Comparison of ENCODE assay signal across 8 cellular contexts in the genomic region with DNA sequence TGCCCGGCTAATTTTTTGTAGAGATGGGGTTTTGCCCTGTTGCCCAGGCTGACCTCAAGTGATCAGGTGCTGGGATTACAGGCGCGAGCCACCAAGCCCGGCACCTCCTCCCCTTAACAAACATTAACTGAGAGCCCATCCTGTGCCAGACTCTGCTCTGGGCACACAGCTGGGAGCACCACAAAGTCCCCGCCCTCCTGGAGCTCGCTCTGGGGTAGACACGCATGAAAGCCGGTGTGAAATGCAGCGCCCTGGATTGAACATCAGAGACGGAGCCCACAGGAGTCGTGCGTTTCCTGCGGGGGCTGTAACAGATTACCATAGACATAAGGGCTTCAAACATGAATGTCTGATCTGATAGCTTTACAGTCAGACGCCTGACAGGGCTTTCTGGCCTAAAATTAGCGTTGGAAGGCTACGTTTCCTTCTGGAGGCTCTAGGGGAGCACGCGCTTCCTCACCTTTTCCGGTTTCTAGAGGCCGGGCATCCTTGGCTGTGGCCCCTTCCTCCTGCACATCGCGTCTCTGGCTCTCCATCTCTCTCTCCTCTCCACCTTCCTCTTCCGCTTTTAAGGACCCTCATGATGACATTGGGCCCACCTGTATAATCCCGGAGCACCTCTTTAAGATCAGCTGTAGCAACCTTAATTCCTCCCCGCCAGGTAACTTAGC. TPM values are rescaled to one million over a fixed set of nuclear protein-coding genes. Genes with fewer than 3 reads are reported as not detected.
DNase-seq lines count a peak whose midpoint lies in the region; ATAC-seq and TF ChIP-seq lines count a peak whose summit lies in the region.

No MANE protein-coding gene starts in this region.

- 82% methylated on average over 13 of the region's 25 CpGs for WGBS in SK-N-SH (ENCODE audit: low lambda C conversion rate)

- no peak overlapping the region for H3K4me2 ChIP-seq in SK-N-SH

- peak overlapping the region; percentile 51 to 95 (median 85) for H3K27ac Mint-ChIP-seq in naive B cell

- no peaks in the 10 kb centered on the region for H3K9me2 ChIP-seq in SK-N-SH

- no peaks in the 10 kb centered on the region for H3K27me3 Mint-ChIP-seq in naive B cell

- H4K20me1 ChIP-seq in SK-N-SH (ENCODE audit: insufficient read depth) = no peaks in the 10 kb centered on the region

- H3K36me3 ChIP-seq in HEK293 (ENCODE audit: control insufficient read depth in 2 of 2, insufficient read depth in 1 of 2, low read length in 2 of 2) (no peaks in the 10 kb centered on the region), SK-N-SH (replicated peaks in 1 of 2; ENCODE audit: control insufficient read depth in 1 of 2, insufficient read depth in 2 of 2, low read length in 1 of 2) (no peaks in the 10 kb centered on the region)

- TF ChIP-seq CTCF in HEK293 (tag by site-specific recombination; IDR thresholded peaks at IDR 0.05) = no peak
- no peak for TF ChIP-seq CTCF in SK-N-SH (IDR thresholded peaks at IDR 0.05)

- no peaks in the 10 kb centered on the region for H3K4me1 ChIP-seq in HEK293 (ENCODE audit: control insufficient read depth, insufficient read depth, low read length)
- no peaks in the 10 kb centered on the region for H3K4me1 ChIP-seq in SK-N-SH (ENCODE audit: control insufficient read depth in 1 of 2, insufficient read depth in 2 of 2, low read depth in 1 of 2, low read length in 1 of 2)

- no peaks in the 10 kb centered on the region for H3K27me3 ChIP-seq in SK-N-SH (ENCODE audit: insufficient read depth)

- H3K4me3 ChIP-seq in HEK293 (ENCODE audit: low read depth, low read length) (no peak overlapping the region), SK-N-SH (ENCODE audit: low read depth in 2 of 2, low read length in 1 of 2) (no peak overlapping the region)

- no peak overlapping the region for H3K9ac ChIP-seq in SK-N-SH

- H3F3A ChIP-seq in SK-N-SH (replicated peaks; ENCODE audit: insufficient read depth) = peaks cover 4% of the 10 kb centered on the region

- DNase-seq in ACHN = peak; percentile 83
- DNase-seq in caudate nucleus (lab: John Stamatoyannopoulos, UW) = peak in 1 of 61 donors; percentile 29
- no peak for DNase-seq in naive B cell
- DNase-seq in NCI-H1436 treated with DMSO at 0.1 percent for 48 hours (lab: John Stamatoyannopoulos, UW) = no peak
- DNase-seq in NCI-H2171 treated with DMSO at 0.1 percent for 48 hours (lab: John Stamatoyannopoulos, UW) = no peak
- no peak for DNase-seq in SK-N-SH

- H3K9me3 ChIP-seq in HEK293 (ENCODE audit: control insufficient read depth, insufficient read depth, low read depth, low read length) (no peaks in the 10 kb centered on the region), SK-N-SH (no peaks in the 10 kb centered on the region)

- H3K27ac ChIP-seq in HEK293 (ENCODE audit: extremely low read depth, low read depth, low read length) (no peak overlapping the region), caudate nucleus (ENCODE audit: low read depth, low read length) (peak overlapping the region; percentile 93), SK-N-SH (ENCODE audit: low read depth in 2 of 2, low read length in 1 of 2) (no peak overlapping the region)

- ATAC-seq in naive B cell (ENCODE audit: low read depth in 2 of 2) (no peak), HG03045 (IDR thresholded peaks at IDR 0.05; ENCODE audit: unreplicated experiment) (no peak)

- no peaks in the 10 kb centered on the region for H3K36me3 Mint-ChIP-seq in naive B cell

- H3K79me2 ChIP-seq in SK-N-SH (ENCODE audit: insufficient read depth) = no peaks in the 10 kb centered on the region

- no peak for TF ChIP-seq RAD21 in SK-N-SH (IDR thresholded peaks at IDR 0.05; ENCODE audit: low read length)

- in situ Hi-C loops in ACHN (cut with HindIII; ENCODE audit: low pct_ligation_motif_present, low pct_unique_long_range_greater_than_20kb, low sequenced_read_pairs) = no loop called here

- H2AFZ ChIP-seq in SK-N-SH (ENCODE audit: low read depth) = no peak overlapping the region

- peaks cover 33 to 53% (median 39%) of the 10 kb centered on the region in 3 donors for H3K4me1 Mint-ChIP-seq in naive B cell

- CTCF ChIA-PET in HEK293 (lab: Yijun Ruan, JAX) (interaction anchor here (0.5 to 1.4 kb wide), 4 partner anchors 37 to 225 kb away, joined by 3 to 5 read pairs (median 4); partner anchors contain the start of genes DENND4B and RAB13), SK-N-SH (lab: Yijun Ruan, JAX) (interaction anchor here (1.4 to 5.1 kb wide), 2 partner anchors 157 to 197 kb away, joined by 4 to 22 read pairs; partner anchors contain the start of genes DENND4B and RAB13)

- H3K9me3 Mint-ChIP-seq in naive B cell = no peaks in the 10 kb centered on the region

- peak overlapping the region in 7 of 8 donors; percentile 14 to 85 (median 63) for H3K4me3 Mint-ChIP-seq in naive B cell

- no peak for TF ChIP-seq EP300 in SK-N-SH (IDR thresholded peaks at IDR 0.05; ENCODE audit: borderline replicate concordance in 1 of 2, low read depth in 1 of 2, low read length in 1 of 2)

- POLR2A ChIA-PET in HEK293 (lab: Yijun Ruan, JAX) (interaction anchor here (1.3 kb wide), 1 partner anchor 201 kb away, joined by 4 read pairs; the partner anchor contains the start of gene RPS27), SK-N-SH (lab: Yijun Ruan, JAX) (no interaction called here)

TF ChIP-seq in HEK293, 187 proteins besides CTCF, POLR2A, EP300 and RAD21:
- TF ChIP-seq PBX3 (CRISPR knock-in tag; IDR thresholded peaks at IDR 0.05) (no peak), ZIC2 (tag by site-specific recombination; IDR thresholded peaks at IDR 0.05) (peak; percentile 52; the same call in 1 of the 2 replicates)

TF ChIP-seq in SK-N-SH, 30 proteins besides CTCF, POLR2A, EP300 and RAD21 (continues in another document):
- TF ChIP-seq SMC3 (IDR thresholded peaks at IDR 0.05; ENCODE audit: low read depth, low read length) = no peak
- no peak for TF ChIP-seq SIN3A (IDR thresholded peaks at IDR 0.05; ENCODE audit: borderline replicate concordance, low read depth, low read length)
- no peak for TF ChIP-seq RXRA (IDR thresholded peaks at IDR 0.05; ENCODE audit: borderline replicate concordance, low read depth)
- no peak for TF ChIP-seq TCF12 (IDR thresholded peaks at IDR 0.05)
- TF ChIP-seq NRF1 (IDR thresholded peaks at IDR 0.05; ENCODE audit: low read depth, low read length) = no peak
- no peak for TF ChIP-seq MAX (IDR thresholded peaks at IDR 0.05; ENCODE audit: low read depth)
- no peak for TF ChIP-seq CHD2 (IDR thresholded peaks at IDR 0.05; ENCODE audit: low read length, partially characterized antibody)
- TF ChIP-seq PBX3 (IDR thresholded peaks at IDR 0.05) = no peak
- no peak for TF ChIP-seq FOXM1 (IDR thresholded peaks at IDR 0.05; ENCODE audit: low read depth)
- TF ChIP-seq, protein P1, sequence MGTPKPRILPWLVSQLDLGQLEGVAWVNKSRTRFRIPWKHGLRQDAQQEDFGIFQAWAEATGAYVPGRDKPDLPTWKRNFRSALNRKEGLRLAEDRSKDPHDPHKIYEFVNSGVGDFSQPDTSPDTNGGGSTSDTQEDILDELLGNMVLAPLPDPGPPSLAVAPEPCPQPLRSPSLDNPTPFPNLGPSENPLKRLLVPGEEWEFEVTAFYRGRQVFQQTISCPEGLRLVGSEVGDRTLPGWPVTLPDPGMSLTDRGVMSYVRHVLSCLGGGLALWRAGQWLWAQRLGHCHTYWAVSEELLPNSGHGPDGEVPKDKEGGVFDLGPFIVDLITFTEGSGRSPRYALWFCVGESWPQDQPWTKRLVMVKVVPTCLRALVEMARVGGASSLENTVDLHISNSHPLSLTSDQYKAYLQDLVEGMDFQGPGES (IDR thresholded peaks at IDR 0.05; ENCODE audit: low read depth, low read length) = no peak
- no peak for TF ChIP-seq FOXJ3 (CRISPR knock-in tag; IDR thresholded peaks at IDR 0.05)
- TF ChIP-seq, protein P2, sequence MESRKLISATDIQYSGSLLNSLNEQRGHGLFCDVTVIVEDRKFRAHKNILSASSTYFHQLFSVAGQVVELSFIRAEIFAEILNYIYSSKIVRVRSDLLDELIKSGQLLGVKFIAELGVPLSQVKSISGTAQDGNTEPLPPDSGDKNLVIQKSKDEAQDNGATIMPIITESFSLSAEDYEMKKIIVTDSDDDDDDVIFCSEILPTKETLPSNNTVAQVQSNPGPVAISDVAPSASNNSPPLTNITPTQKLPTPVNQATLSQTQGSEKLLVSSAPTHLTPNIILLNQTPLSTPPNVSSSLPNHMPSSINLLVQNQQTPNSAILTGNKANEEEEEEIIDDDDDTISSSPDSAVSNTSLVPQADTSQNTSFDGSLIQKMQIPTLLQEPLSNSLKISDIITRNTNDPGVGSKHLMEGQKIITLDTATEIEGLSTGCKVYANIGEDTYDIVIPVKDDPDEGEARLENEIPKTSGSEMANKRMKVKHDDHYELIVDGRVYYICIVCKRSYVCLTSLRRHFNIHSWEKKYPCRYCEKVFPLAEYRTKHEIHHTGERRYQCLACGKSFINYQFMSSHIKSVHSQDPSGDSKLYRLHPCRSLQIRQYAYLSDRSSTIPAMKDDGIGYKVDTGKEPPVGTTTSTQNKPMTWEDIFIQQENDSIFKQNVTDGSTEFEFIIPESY (IDR thresholded peaks at IDR 0.05; ENCODE audit: borderline replicate concordance, low read depth) = no peak

RNA-seq across cellular contexts. Expression of gene SLC27A3, which starts 14.4 kb away (rescaled TPM):
- polyA plus RNA-seq in naive B cell (ENCODE audit: low read depth in 6 of 6) (1 to 10 TPM; 3.2 to 5.4 (median 4.1) TPM), SK-N-SH (2012; rRNA removed) (7.6 and 9.0 TPM in 2 replicates)
- 3.8 and 4.0 TPM in 2 replicates for polyA plus RNA-seq in SK-N-SH (2012; cell fraction: cytosol; rRNA removed)
- 46.8 and 48.2 TPM in 2 replicates for polyA plus RNA-seq in SK-N-SH (2012; cell fraction: nucleus; rRNA removed)
